In the genomic region with DNA sequence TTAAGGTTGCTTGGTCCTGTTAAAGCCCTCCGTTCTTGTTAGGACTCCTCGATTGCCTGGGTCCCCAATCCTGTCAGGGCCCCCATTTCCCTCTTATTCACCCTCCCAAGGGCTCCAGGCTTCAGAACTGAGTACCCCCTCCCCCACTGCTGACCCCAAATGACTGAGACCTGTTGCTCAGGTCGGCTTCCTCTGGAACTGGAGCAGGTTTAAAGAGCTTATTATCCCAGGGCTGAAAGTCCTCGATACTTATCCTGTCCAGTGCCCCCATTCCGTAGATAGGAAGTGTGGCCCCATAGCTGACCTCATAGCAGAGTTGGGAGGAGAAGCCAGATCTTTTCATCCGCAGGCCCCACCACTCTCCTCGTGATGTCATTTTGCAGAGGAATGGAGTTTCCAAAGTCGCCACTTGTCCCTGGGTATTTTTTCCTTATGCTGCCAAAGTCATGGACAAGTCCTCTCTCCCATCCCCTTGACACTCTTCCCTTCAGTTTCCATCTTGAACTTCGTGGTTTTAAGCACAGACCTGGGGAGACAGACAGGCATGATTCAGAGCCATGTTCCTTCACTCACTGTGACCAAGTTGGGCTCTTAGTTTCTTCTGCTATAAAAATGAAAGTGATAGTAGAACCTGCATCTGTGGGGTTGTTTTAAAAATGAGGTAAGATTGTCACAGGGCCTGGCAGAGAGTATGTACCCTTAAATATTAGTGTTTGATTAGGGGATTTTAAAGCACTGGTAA, we compare ENCODE assay signal across 8 cellular contexts. TPM values are rescaled to one million over a fixed set of nuclear protein-coding genes. Genes with fewer than 3 reads are reported as not detected.
DNase-seq lines count a peak whose midpoint lies in the region; ATAC-seq and TF ChIP-seq lines count a peak whose summit lies in the region.

No MANE protein-coding gene starts in this region.

- ATAC-seq in activated CD4-positive, CD25-positive, alpha-beta regulatory T cell treated with anti-CD3 and anti-CD28 coated beads, Interleukin-2, amount 50 U/mL, for 24 hours = peak; percentile 85 to 87
- ATAC-seq in HG03432 (IDR thresholded peaks at IDR 0.05; ENCODE audit: unreplicated experiment) (peak; percentile 46), psoas muscle (no peak)

- H3K36me3 ChIP-seq in psoas muscle (ENCODE audit: insufficient read depth in 1 of 2, low read depth in 1 of 2) = peaks cover 0 to 20% of the 10 kb centered on the region in 2 donors

- H3K4me3 ChIP-seq in psoas muscle = peak overlapping the region; percentile 88

- H3K9me3 ChIP-seq in psoas muscle = no peaks in the 10 kb centered on the region

- intact Hi-C loops in psoas muscle (cut with DNase I) = no loop called here

- H3K27ac ChIP-seq in psoas muscle = peak overlapping the region; percentile 90

- WGBS in psoas muscle, 3 donors = 15 to 23% (median 17%) methylated on average over 9 of the region's 9 CpGs

- no peak for TF ChIP-seq CTCF in psoas muscle (IDR thresholded peaks at IDR 0.05)

- peaks cover 11% of the 10 kb centered on the region for H3K4me1 ChIP-seq in psoas muscle

- no peaks in the 10 kb centered on the region for H3K27me3 ChIP-seq in psoas muscle (ENCODE audit: insufficient read depth in 3 of 3, low read length in 2 of 3)

- DNase-seq in activated CD4-positive, CD25-positive, alpha-beta regulatory T cell treated with anti-CD3 and anti-CD28 coated beads, Interleukin-2, amount 50 U/mL, for 72 hours = no peak
- peak; percentile 30 for DNase-seq in activated CD4-positive, alpha-beta T cell treated with anti-CD3 and anti-CD28 coated beads, Interleukin-2, amount 50 U/mL, for 48 hours
- DNase-seq in fibroblast of peridontal ligament (ENCODE audit: extremely low read depth) (peak; percentile 14), psoas muscle (no peak), SK-N-DZ (ENCODE audit: low spot score) (no peak), DMS79 (lab: John Stamatoyannopoulos, UW) (no peak)

RNA-seq across cellular contexts. Expression of a gene that starts 1.2 kb away (rescaled TPM):
- total RNA-seq in psoas muscle = 10 to 100 TPM in 3 of 4 donors, 1 to 10 TPM in 1; 9.5 to 14.6 (median 11.5) TPM
- 10 to 100 TPM in 1 of 3 donors, 1 to 10 TPM in 2; 4.7 to 12.0 (median 6.9) TPM for polyA plus RNA-seq in psoas muscle
- polyA plus RNA-seq in SK-N-DZ (2014; cell fraction: cytosol; rRNA removed) = 23.5 and 24.3 TPM in 2 replicates
- polyA plus RNA-seq in SK-N-DZ (2014; cell fraction: nucleus; rRNA removed) = 30.7 and 43.8 TPM in 2 replicates

RNA-seq across cellular contexts. Expression of a gene that starts 32.7 kb away (rescaled TPM):
- under 1 TPM in 3 of 4 donors, not detected in 1; 0.07 to 0.45 (median 0.12) TPM for total RNA-seq in psoas muscle
- under 1 TPM in 2 of 3 donors, not detected in 1; 0.04 to 0.08 TPM for polyA plus RNA-seq in psoas muscle
- 2.5 and 2.6 TPM in 2 replicates for polyA plus RNA-seq in SK-N-DZ (2014; cell fraction: cytosol; rRNA removed)
- 0.62 and 0.67 TPM in 2 replicates for polyA plus RNA-seq in SK-N-DZ (2014; cell fraction: nucleus; rRNA removed)

RNA-seq across cellular contexts. Expression of a gene that starts 39.7 kb away (rescaled TPM):
- total RNA-seq in psoas muscle = 10 to 100 TPM in 3 of 4 donors, 1 to 10 TPM in 1; 7.3 to 25.3 (median 17.7) TPM
- polyA plus RNA-seq in psoas muscle = 10 to 100 TPM; 28.0 to 50.4 (median 28.5) TPM
- 109 and 143 TPM in 2 replicates for polyA plus RNA-seq in SK-N-DZ (2014; cell fraction: cytosol; rRNA removed)
- 155 and 184 TPM in 2 replicates for polyA plus RNA-seq in SK-N-DZ (2014; cell fraction: nucleus; rRNA removed)

RNA-seq across cellular contexts. Expression of a gene that starts 43.8 kb away (rescaled TPM):
- 10 to 100 TPM; 40.4 to 68.9 (median 42.1) TPM for total RNA-seq in psoas muscle
- polyA plus RNA-seq in psoas muscle = 10 to 100 TPM; 34.3 to 93.1 (median 36.7) TPM
- polyA plus RNA-seq in SK-N-DZ (2014; cell fraction: cytosol; rRNA removed) = 143 and 207 TPM in 2 replicates
- 139 and 180 TPM in 2 replicates for polyA plus RNA-seq in SK-N-DZ (2014; cell fraction: nucleus; rRNA removed)

Comparison
In these comparisons a context has a peak if more than half of its experiments do, and no peak if none do; other contexts are left out.
1. ATAC-seq: peak in activated CD4-positive, CD25-positive, alpha-beta regulatory T cell treated with anti-CD3 and anti-CD28 coated beads, Interleukin-2, amount 50 U/mL, for 24 hours (2 of 2) and HG03432 (single experiment); none in psoas muscle (0 of 4).
2. DNase-seq: peak in activated CD4-positive, alpha-beta T cell treated with anti-CD3 and anti-CD28 coated beads, Interleukin-2, amount 50 U/mL, for 48 hours (2 of 2) and fibroblast of peridontal ligament (single experiment); none in activated CD4-positive, CD25-positive, alpha-beta regulatory T cell treated with anti-CD3 and anti-CD28 coated beads, Interleukin-2, amount 50 U/mL, for 72 hours (single experiment), psoas muscle (0 of 2), SK-N-DZ (single experiment) and DMS79 (single experiment).